Comparison of ENCODE assay signal across 8 cellular contexts in the genomic region with DNA sequence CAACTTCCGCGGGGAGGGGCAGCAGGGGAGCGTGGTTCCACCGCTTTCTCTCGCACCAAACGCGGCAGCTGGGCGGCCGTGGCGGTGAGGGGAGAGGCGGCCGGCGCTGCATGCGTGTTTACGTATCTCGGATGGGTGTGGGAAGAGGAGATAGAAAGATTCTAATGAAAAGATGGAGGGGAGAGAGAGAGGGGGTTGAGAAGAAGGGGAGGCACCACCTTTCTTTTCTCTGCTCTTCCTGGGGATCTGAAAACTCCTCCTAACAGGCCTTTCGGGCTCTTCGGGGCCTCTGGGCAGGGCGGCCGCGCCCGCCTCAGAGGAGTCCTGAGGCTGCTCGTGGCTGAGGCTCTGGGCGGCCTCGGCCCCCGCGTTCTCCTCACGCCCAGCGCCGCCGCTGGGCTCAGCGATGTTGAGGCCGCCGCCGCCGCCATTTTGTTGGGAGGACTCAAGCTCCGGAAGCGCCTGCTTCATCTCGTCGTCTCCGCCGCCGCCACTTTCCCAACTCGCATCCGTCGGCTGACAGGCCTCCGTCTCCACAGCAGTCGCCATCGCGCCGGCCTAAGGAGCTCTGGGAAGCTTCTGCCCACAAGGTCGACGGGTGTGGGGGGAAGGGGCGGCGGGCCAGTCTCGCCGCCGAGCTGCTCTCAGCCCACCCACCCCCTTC. TPM values are rescaled to one million over a fixed set of nuclear protein-coding genes. Genes with fewer than 3 reads are reported as not detected.
DNase-seq lines count a peak whose midpoint lies in the region; ATAC-seq and TF ChIP-seq lines count a peak whose summit lies in the region.

No MANE protein-coding gene starts in this region.

- H3K27me3 ChIP-seq in RWPE2 (ENCODE audit: insufficient read depth, poor library complexity, severe bottlenecking) = no peaks in the 10 kb centered on the region
- no peaks in the 10 kb centered on the region for H3K27me3 ChIP-seq in stomach

- H3K36me3 ChIP-seq in RWPE2 (ENCODE audit: low read depth) = peaks cover 31% of the 10 kb centered on the region
- H3K36me3 ChIP-seq in stomach = no peaks in the 10 kb centered on the region

- H3K4me3 ChIP-seq in RWPE2 (ENCODE audit: severe bottlenecking) = peak overlapping the region; percentile 43
- H3K4me3 ChIP-seq in fibroblast of villous mesenchyme (ENCODE audit: low read depth, low read length) = peak overlapping the region; percentile 86
- peak overlapping the region; percentile 65 to 96 (median 74) for H3K4me3 ChIP-seq in stomach

- ATAC-seq in GM21529 (IDR thresholded peaks at IDR 0.05; ENCODE audit: unreplicated experiment) (peak; percentile 67), RWPE2 (ENCODE audit: low read depth) (peak; percentile 78)

- H3K9me3 ChIP-seq in RWPE2 (ENCODE audit: severe bottlenecking) = peaks cover 2% of the 10 kb centered on the region
- no peaks in the 10 kb centered on the region for H3K9me3 ChIP-seq in stomach

- H3K4me1 ChIP-seq in RWPE2 (ENCODE audit: insufficient read depth, poor library complexity, severe bottlenecking) (peaks cover 32% of the 10 kb centered on the region), stomach (peaks cover 26 to 50% (median 35%) of the 10 kb centered on the region in 4 donors)

- H3K9me3 Mint-ChIP-seq in neural crest cell = peaks cover 5% of the 10 kb centered on the region

- H3K27ac Mint-ChIP-seq in neural crest cell (ENCODE audit: unreplicated experiment) = peak overlapping the region; percentile 99

- H3K4me3 Mint-ChIP-seq in neural crest cell = peak overlapping the region; percentile 98

- WGBS in stomach, 5 donors = 0 to 1% (median 0%) methylated on average over 44 to 58 of the region's 58 CpGs

- DNase-seq in DMS53 (lab: John Stamatoyannopoulos, UW) (peak; percentile 70), RWPE2 (ENCODE audit: low spot score) (peak; percentile 72), activated gamma-delta T cell (lab: John Stamatoyannopoulos, UW) (peak; percentile 59), fibroblast of villous mesenchyme (ENCODE audit: low read depth) (peak; percentile 78), neural crest cell (ENCODE audit: low read depth, low spot score) (peak; percentile 63), stomach (peak; percentile 74)

- TF ChIP-seq EP300 in Ishikawa (IDR thresholded peaks at IDR 0.05; ENCODE audit: borderline replicate concordance) = no peak
- no peak for TF ChIP-seq EP300 in stomach (IDR thresholded peaks at IDR 0.05)

- H3K27ac ChIP-seq in RWPE2 (ENCODE audit: poor library complexity, severe bottlenecking) = peak overlapping the region; percentile 87
- H3K27ac ChIP-seq in stomach = peak overlapping the region; percentile 94 to 100 (median 98)

- no peak for TF ChIP-seq CTCF in RWPE2 (IDR thresholded peaks at IDR 0.05; ENCODE audit: poor library complexity, severe bottlenecking)
- TF ChIP-seq CTCF in fibroblast of villous mesenchyme (IDR thresholded peaks at IDR 0.05; ENCODE audit: insufficient read depth, low read depth, low read length) = no peak
- TF ChIP-seq CTCF in neural crest cell (conservative IDR thresholded peaks at IDR 0.05) = no peak
- TF ChIP-seq CTCF in stomach (IDR thresholded peaks at IDR 0.05) = no peak

- H3K36me3 Mint-ChIP-seq in neural crest cell (ENCODE audit: low read depth) = peaks cover 45% of the 10 kb centered on the region

- H3K4me1 Mint-ChIP-seq in neural crest cell = peaks cover 43% of the 10 kb centered on the region

- TF ChIP-seq RAD21 in Ishikawa (IDR thresholded peaks at IDR 0.05; ENCODE audit: low read depth) = no peak

- no peaks in the 10 kb centered on the region for H3K27me3 Mint-ChIP-seq in neural crest cell (ENCODE audit: low read depth)

- TF ChIP-seq POLR2A in stomach (IDR thresholded peaks at IDR 0.05) = no peak

- intact Hi-C loops in stomach (cut with DNase I; ENCODE audit: low total_unique reads) = no loop called here

TF ChIP-seq in Ishikawa, 13 proteins besides CTCF, POLR2A, EP300 and RAD21:
- TF ChIP-seq TCF12 (IDR thresholded peaks at IDR 0.05; ENCODE audit: low read depth) = no peak
- no peak for TF ChIP-seq EGR1 (IDR thresholded peaks at IDR 0.05)
- TF ChIP-seq YY1 (IDR thresholded peaks at IDR 0.05; ENCODE audit: low read depth) = peak; percentile 81

RNA-seq across cellular contexts. Expression of gene TASOR, which starts 0.5 kb away (rescaled TPM):
- total RNA-seq in fibroblast of villous mesenchyme (61.2 and 94.1 TPM in 2 replicates), neural crest cell (62.2 and 62.7 TPM in 2 replicates), stomach (100 to 1,000 TPM in 2 of 5 donors, 10 to 100 TPM in 3; 30.1 to 223 (median 73.2) TPM)
- polyA plus RNA-seq in stomach = 10 to 100 TPM; 13.0 to 17.0 (median 16.2) TPM

Comparison
In these comparisons a context has a peak if more than half of its experiments do, and no peak if none do; other contexts are left out.
1. Peak in every context shown above with its lines: DNase-seq, ATAC-seq, H3K4me3 ChIP-seq and H3K27ac ChIP-seq.